Comparison of ENCODE assay signal across 21 cellular contexts in the genomic region with DNA sequence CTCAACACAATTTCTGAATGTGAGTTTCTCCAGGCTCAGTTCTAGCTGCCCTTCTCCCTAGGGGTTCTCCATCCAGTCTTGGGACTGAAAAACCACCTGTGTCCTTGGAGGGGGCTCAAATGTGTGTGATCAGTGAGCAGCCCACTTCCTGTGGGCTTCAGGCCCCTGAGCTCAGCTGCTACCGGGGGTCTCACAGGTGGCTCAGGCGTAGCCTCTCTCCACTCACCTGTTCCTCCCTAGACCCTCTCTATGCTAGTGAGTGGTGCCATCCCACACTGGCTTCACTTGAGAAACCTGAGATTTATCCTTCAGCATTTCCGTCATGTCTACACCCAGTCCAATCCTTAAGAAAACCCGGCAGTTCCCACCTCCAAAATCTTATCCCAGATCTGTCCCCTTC.
"Had no signal": no experiment of that assay in that cellular context is flagged by ENCODE, and none has a peak within 500 bp of the region (broad histone marks: within the 10 kb centered on the region; RNA-seq: fewer than 3 reads in every experiment).

No MANE protein-coding gene starts in this region.

- ATAC-seq: activated CD8-positive, alpha-beta T cell treated with anti-CD3 and anti-CD28 coated beads, Interleukin-2, amount 10 ng/mL, durations not matched to agents 7 days and 5 days; gastroesophageal sphincter; lower lobe of right lung; natural killer cell had no signal

- H3K27me3 ChIP-seq: adrenal gland, gastroesophageal sphincter, sigmoid colon, stomach had no signal

- H3K9me3 ChIP-seq: adrenal gland, gastroesophageal sphincter, lower lobe of right lung, sigmoid colon, stomach, thoracic aorta had no signal

- H3K4me1 ChIP-seq: adrenal gland, gastroesophageal sphincter, sigmoid colon had no signal

- H3K4me3 Mint-ChIP-seq: activated CD8-positive, alpha-beta T cell treated with anti-CD3 and anti-CD28 coated beads, Interleukin-2, amount 10 ng/mL, durations not matched to agents 7 days and 5 days; activated naive CD4-positive, alpha-beta T cell treated with anti-CD3 and anti-CD28 coated beads for 36 hours; activated T-helper 1 cell treated with anti-CD3 and anti-CD28 coated beads, Interleukin-12 subunit alpha, Interleukin-12 subunit beta, Interleukin-2, Interleukin-4 antibody, amounts not matched to agents 30 ng/mL and 10 ng/mL and 1 ng/mL, durations not matched to agents 14 hours and 24 hours and 36 hours; natural killer cell had no signal

- H3K27ac Mint-ChIP-seq: activated CD8-positive, alpha-beta T cell treated with anti-CD3 and anti-CD28 coated beads, Interleukin-2, amount 10 ng/mL, durations not matched to agents 7 days and 5 days; activated naive CD4-positive, alpha-beta T cell treated with anti-CD3 and anti-CD28 coated beads for 36 hours; activated T-helper 1 cell treated with anti-CD3 and anti-CD28 coated beads, Interleukin-12 subunit alpha, Interleukin-12 subunit beta, Interleukin-2, Interleukin-4 antibody, amounts not matched to agents 30 ng/mL and 10 ng/mL and 1 ng/mL, durations not matched to agents 14 hours and 24 hours and 36 hours had no signal

- H3K27ac ChIP-seq: adrenal gland, coronary artery, epithelial cell of prostate, gastroesophageal sphincter, lower lobe of right lung, sigmoid colon, stomach had no signal

- DNase-seq: activated CD4-positive, alpha-beta T cell treated with anti-CD3 and anti-CD28 coated beads for 48 hours; activated CD8-positive, alpha-beta memory T cell treated with anti-CD3 and anti-CD28 coated beads, Interleukin-2, amount 50 U/mL, for 48 hours; activated CD8-positive, alpha-beta T cell treated with anti-CD3 and anti-CD28 coated beads, Interleukin-2, amount 10 ng/mL, durations not matched to agents 7 days and 5 days; activated naive CD4-positive, alpha-beta T cell treated with anti-CD3 and anti-CD28 coated beads for 36 hours; adrenal gland; caudate nucleus; effector CD4-positive, alpha-beta T cell; hippocampal formation; kidney glomerular epithelial cell; lower lobe of right lung; natural killer cell; sigmoid colon; stimulated activated CD4-positive, alpha-beta T cell treated with anti-CD3 and anti-CD28 coated beads, Interleukin-12 subunit alpha, Interleukin-12 subunit beta, amount 100 ng/mL, for 4 hours; stimulated activated CD4-positive, alpha-beta T cell treated with anti-CD3 and anti-CD28 coated beads, Interleukin-4, amount 100 ng/mL, for 1 hour; stimulated activated CD8-positive, alpha-beta memory T cell treated with anti-CD3 and anti-CD28 coated beads, Interleukin-4, amount 100 ng/mL, for 48 hours; stomach had no signal

- H3K4me3 ChIP-seq: adrenal gland, coronary artery, gastroesophageal sphincter, lower lobe of right lung, sigmoid colon, stomach, thoracic aorta had no signal

- H3K9me3 Mint-ChIP-seq: activated naive CD4-positive, alpha-beta T cell treated with anti-CD3 and anti-CD28 coated beads for 36 hours; activated T-helper 1 cell treated with anti-CD3 and anti-CD28 coated beads, Interleukin-12 subunit alpha, Interleukin-12 subunit beta, Interleukin-2, Interleukin-4 antibody, amounts not matched to agents 30 ng/mL and 10 ng/mL and 1 ng/mL, durations not matched to agents 14 hours and 24 hours and 36 hours; natural killer cell had no signal
